19 cellular contexts compared by ENCODE assay signal in the genomic region with DNA sequence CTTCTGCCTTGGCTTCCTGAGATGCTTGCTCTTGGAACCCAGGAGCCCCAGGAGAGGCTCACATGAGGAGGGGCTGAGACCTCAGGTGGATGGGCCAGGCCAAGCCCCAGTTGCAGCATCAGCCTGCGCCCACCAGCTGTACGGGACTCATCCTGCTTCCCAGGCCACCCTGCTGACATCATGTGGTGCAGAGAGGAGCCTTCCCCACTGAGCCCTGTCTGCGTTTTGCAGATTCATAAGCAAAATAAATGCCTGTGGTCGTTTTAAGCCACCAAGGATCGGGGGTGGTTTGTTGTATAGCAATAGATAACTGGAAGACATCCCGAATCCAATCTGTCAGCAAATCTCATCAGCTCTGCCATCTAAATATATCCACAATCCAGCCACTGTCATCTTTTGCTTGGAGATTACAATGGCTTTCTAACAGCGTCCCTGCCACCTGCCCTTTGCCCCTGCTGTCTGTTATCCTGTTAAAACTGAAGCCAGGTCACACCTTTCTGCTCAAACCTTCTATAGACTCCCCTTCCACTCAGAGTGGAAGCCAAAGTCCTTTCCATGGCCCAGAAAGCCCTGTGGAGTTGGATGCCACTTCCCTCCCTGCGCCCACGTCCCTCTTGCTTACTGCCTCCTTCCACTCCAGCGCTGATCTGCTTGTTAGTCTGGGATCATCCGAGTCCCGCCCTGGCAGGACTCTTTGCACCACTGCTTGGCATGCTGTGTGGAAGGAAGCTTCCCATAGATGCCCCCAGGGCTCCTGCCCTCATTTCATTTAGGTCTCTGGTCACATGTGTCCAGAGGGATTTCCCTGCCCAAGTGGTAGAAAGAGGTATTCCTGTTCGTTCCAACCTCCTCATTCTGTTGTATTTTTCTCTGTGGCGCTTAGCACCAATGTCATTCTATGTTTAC. TPM values are rescaled to one million over a fixed set of nuclear protein-coding genes. Genes with fewer than 3 reads are reported as not detected.
A peak's percentile ranks its signal among the peaks of the same experiment; 100 is the strongest.
DNase-seq lines count a peak whose midpoint lies in the region; ATAC-seq and TF ChIP-seq lines count a peak whose summit lies in the region.
"Had no signal": no experiment of that assay in that cellular context is flagged by ENCODE, and none has a peak within 500 bp of the region (broad histone marks: within the 10 kb centered on the region; RNA-seq: fewer than 3 reads in every experiment).

No MANE protein-coding gene starts in this region.

- peak; percentile 15 for TF ChIP-seq CTCF in Calu3 (IDR thresholded peaks at IDR 0.05; ENCODE audit: unreplicated experiment)
- TF ChIP-seq CTCF in PC-3 (conservative IDR thresholded peaks at IDR 0.05; ENCODE audit: low read depth, low read length), result no peak
- peak; percentile 38 for TF ChIP-seq CTCF in endodermal cell (conservative IDR thresholded peaks at IDR 0.05)
- TF ChIP-seq CTCF in neural crest cell (conservative IDR thresholded peaks at IDR 0.05), result peak; percentile 13
- TF ChIP-seq CTCF in foreskin fibroblast (IDR thresholded peaks at IDR 0.05; ENCODE audit: low read depth, low read length), result no peak

- H3K9ac ChIP-seq in PC-3 (ENCODE audit: low read length), result no peak overlapping the region
- no peak overlapping the region for H3K9ac ChIP-seq in endodermal cell (ENCODE audit: extremely low read depth, low read length, poor library complexity, severe bottlenecking)
- H3K9ac ChIP-seq: BLaER1 treated with 17β-estradiol and CSF1 and Interleukin-3, amounts not matched to agents 10 nM and 100 nM had no signal

- H3K36me3 Mint-ChIP-seq in Calu3 (ENCODE audit: insufficient read depth, unreplicated experiment) (no peaks in the 10 kb centered on the region), endodermal cell (ENCODE audit: low read depth) (no peaks in the 10 kb centered on the region), neural crest cell (ENCODE audit: low read depth) (no peaks in the 10 kb centered on the region)
- H3K36me3 Mint-ChIP-seq: activated naive CD8-positive, alpha-beta T cell; natural killer cell had no signal

- H3K4me3 Mint-ChIP-seq in Calu3 (ENCODE audit: low read depth, unreplicated experiment) (no peak overlapping the region), endodermal cell (no peak overlapping the region), neural crest cell (no peak overlapping the region)
- H3K4me3 Mint-ChIP-seq in stimulated activated naive CD8-positive, alpha-beta T cell treated with anti-CD3 and anti-CD28 coated beads, Interleukin-15, amount 100 ng/mL, for 72 hours, result no peak overlapping the region
- H3K4me3 Mint-ChIP-seq: activated naive CD8-positive, alpha-beta T cell; natural killer cell had no signal

- H3K9me3 Mint-ChIP-seq in Calu3 (ENCODE audit: low read depth, unreplicated experiment), result no peaks in the 10 kb centered on the region
- H3K9me3 Mint-ChIP-seq in endodermal cell, result peaks cover 5% of the 10 kb centered on the region
- H3K9me3 Mint-ChIP-seq in neural crest cell, result no peaks in the 10 kb centered on the region
- H3K9me3 Mint-ChIP-seq in stimulated activated naive CD8-positive, alpha-beta T cell treated with anti-CD3 and anti-CD28 coated beads, Interleukin-15, amount 100 ng/mL, for 72 hours, result no peaks in the 10 kb centered on the region
- H3K9me3 Mint-ChIP-seq: natural killer cell had no signal

- no peaks in the 10 kb centered on the region for H3K79me2 ChIP-seq in PC-3 (ENCODE audit: low read length)

- H3K4me1 ChIP-seq in PC-3 (ENCODE audit: insufficient read depth, low read length) (no peaks in the 10 kb centered on the region), endodermal cell (ENCODE audit: control insufficient read depth, insufficient read depth, low read length) (peaks cover 12% of the 10 kb centered on the region)
- H3K4me1 ChIP-seq: BLaER1 treated with 17β-estradiol and CSF1 and Interleukin-3, amounts not matched to agents 10 nM and 100 nM had no signal

- DNase-seq in Calu3 (no peak), PC-3 (peak; percentile 10), endodermal cell (no peak), neural crest cell (ENCODE audit: low read depth, low spot score) (no peak), DMS153 treated with DMSO at 0.1 percent for 48 hours (lab: John Stamatoyannopoulos, UW; ENCODE audit: unreplicated experiment) (no peak), foreskin fibroblast (no peak), COLO829 (ENCODE audit: low spot score) (no peak)
- DNase-seq in stimulated activated naive CD8-positive, alpha-beta T cell treated with anti-CD3 and anti-CD28 coated beads, Interleukin-15, amount 100 ng/mL, for 72 hours, result no peak
- DNase-seq: activated T-cell treated with anti-CD3 and anti-CD28 coated beads, Interleukin-2, amount 50 U/mL, for 1 hour; effector memory CD4-positive, alpha-beta T cell; natural killer cell; NCI-H1048 had no signal

- no peak for ATAC-seq in PC-3
- no peak for ATAC-seq in stimulated activated naive CD8-positive, alpha-beta T cell treated with anti-CD3 and anti-CD28 coated beads, Interleukin-15, amount 100 ng/mL, for 72 hours
- ATAC-seq: natural killer cell had no signal

- H3K27me3 ChIP-seq in PC-3 (ENCODE audit: low read length) (peaks cover 24% of the 10 kb centered on the region; the same call in 1 of the 2 replicates), endodermal cell (ENCODE audit: control insufficient read depth, insufficient read depth, low read length, poor library complexity, severe bottlenecking) (no peaks in the 10 kb centered on the region)
- H3K27me3 ChIP-seq: BLaER1 treated with 17β-estradiol and CSF1 and Interleukin-3, amounts not matched to agents 10 nM and 100 nM; SJSA1 had no signal

- BruUV-seq in Calu3 (replicated peaks; lab: Mats Ljungman, UMichigan) (no TSS peak), PC-3 (replicated peaks; lab: Mats Ljungman, UMichigan) (no TSS peak)

- H3K9me2 ChIP-seq in PC-3 (replicated peaks; ENCODE audit: low read length), result no peaks in the 10 kb centered on the region

- no peak overlapping the region for H3K27ac ChIP-seq in PC-3 (ENCODE audit: low read length)
- no peak overlapping the region for H3K27ac ChIP-seq in endodermal cell (ENCODE audit: low read depth, low read length)
- H3K27ac ChIP-seq: BLaER1 treated with 17β-estradiol and CSF1 and Interleukin-3, amounts not matched to agents 10 nM and 100 nM; SJSA1 had no signal

- no peaks in the 10 kb centered on the region for H3K36me3 ChIP-seq in PC-3 (ENCODE audit: low read depth, low read length)
- H3K36me3 ChIP-seq in endodermal cell (ENCODE audit: control insufficient read depth, insufficient read depth, low read length), result no peaks in the 10 kb centered on the region
- H3K36me3 ChIP-seq: BLaER1 treated with 17β-estradiol and CSF1 and Interleukin-3, amounts not matched to agents 10 nM and 100 nM; SJSA1 had no signal

- intact Hi-C loops in Calu3 (cut with micrococcal nuclease; ENCODE audit: unreplicated experiment), result no loop called here
- intact Hi-C loops in PC-3 (cut with micrococcal nuclease), result no loop called here

- H4K20me1 ChIP-seq in PC-3 (ENCODE audit: low read length), result no peaks in the 10 kb centered on the region

- no peaks in the 10 kb centered on the region for H3F3A ChIP-seq in PC-3 (ENCODE audit: low read length, unreplicated experiment)

- WGBS in endodermal cell (ENCODE audit: insufficient coverage in 1 of 2, insufficient read length in 1 of 2), 2 experiments, result 87 to 89% methylated on average over 9 to 14 of the region's 14 CpGs

- H3K27ac Mint-ChIP-seq in Calu3 (ENCODE audit: unreplicated experiment), result no peak overlapping the region
- peak overlapping the region; percentile 23 for H3K27ac Mint-ChIP-seq in endodermal cell
- no peak overlapping the region for H3K27ac Mint-ChIP-seq in neural crest cell (ENCODE audit: unreplicated experiment)
- H3K27ac Mint-ChIP-seq in stimulated activated naive CD8-positive, alpha-beta T cell treated with anti-CD3 and anti-CD28 coated beads, Interleukin-15, amount 100 ng/mL, for 72 hours, result no peak overlapping the region
- H3K27ac Mint-ChIP-seq: activated naive CD8-positive, alpha-beta T cell; natural killer cell had no signal

- POLR2A ChIA-PET in PC-3 (lab: Charles Lee; ENCODE audit: unreplicated experiment), result no interaction called here

- peaks cover 93% of the 10 kb centered on the region for H3K27me3 Mint-ChIP-seq in Calu3 (ENCODE audit: unreplicated experiment)
- H3K27me3 Mint-ChIP-seq in endodermal cell (ENCODE audit: insufficient read depth), result peaks cover 12% of the 10 kb centered on the region
- H3K27me3 Mint-ChIP-seq in neural crest cell (ENCODE audit: low read depth), result peaks cover 10% of the 10 kb centered on the region
- H3K27me3 Mint-ChIP-seq in stimulated activated naive CD8-positive, alpha-beta T cell treated with anti-CD3 and anti-CD28 coated beads, Interleukin-15, amount 100 ng/mL, for 72 hours, result peaks cover 26% of the 10 kb centered on the region

- no peaks in the 10 kb centered on the region for H3K4me1 Mint-ChIP-seq in Calu3 (ENCODE audit: low read depth, unreplicated experiment)
- H3K4me1 Mint-ChIP-seq in endodermal cell, result peaks cover 37% of the 10 kb centered on the region
- H3K4me1 Mint-ChIP-seq in neural crest cell, result peaks cover 31% of the 10 kb centered on the region
- no peaks in the 10 kb centered on the region for H3K4me1 Mint-ChIP-seq in stimulated activated naive CD8-positive, alpha-beta T cell treated with anti-CD3 and anti-CD28 coated beads, Interleukin-15, amount 100 ng/mL, for 72 hours
- H3K4me1 Mint-ChIP-seq: natural killer cell had no signal

- H3K4me2 ChIP-seq in PC-3 (ENCODE audit: low read length), result no peak overlapping the region
- H3K4me2 ChIP-seq: BLaER1 treated with 17β-estradiol and CSF1 and Interleukin-3, amounts not matched to agents 10 nM and 100 nM had no signal

- no peak overlapping the region for H2AFZ ChIP-seq in PC-3 (ENCODE audit: low read length)

- no peaks in the 10 kb centered on the region for H3K9me3 ChIP-seq in PC-3 (ENCODE audit: low read length)
- H3K9me3 ChIP-seq in endodermal cell (ENCODE audit: control insufficient read depth, low read length), result no peaks in the 10 kb centered on the region
- H3K9me3 ChIP-seq: BLaER1 treated with 17β-estradiol and CSF1 and Interleukin-3, amounts not matched to agents 10 nM and 100 nM; SJSA1 had no signal

- CTCF ChIA-PET in Calu3 (lab: Charles Lee) (interaction anchor here (0.8 kb wide), 2 partner anchors 13 to 61 kb away, joined by 3 read pairs; no protein-coding TSS in a partner anchor), PC-3 (lab: Charles Lee) (no interaction called here)

- H3K4me3 ChIP-seq in PC-3 (ENCODE audit: low read length) (no peak overlapping the region), endodermal cell (ENCODE audit: low read length) (no peak overlapping the region), foreskin fibroblast (ENCODE audit: low read depth in 1 of 2, low read length in 2 of 2) (no peak overlapping the region)
- H3K4me3 ChIP-seq: BLaER1 treated with 17β-estradiol and CSF1 and Interleukin-3, amounts not matched to agents 10 nM and 100 nM; SJSA1 had no signal

RNA-seq across cellular contexts. Expression of gene MLN, which starts 24.0 kb away (rescaled TPM):
- total RNA-seq in Calu3 (2022) (not detected in 2 replicates), PC-3 (2014; rRNA removed) (not detected in 2 replicates), endodermal cell (not detected), neural crest cell (not detected in 2 replicates)
- polyA plus RNA-seq in endodermal cell (2013, experiment 1 of 2), result not detected
- polyA plus RNA-seq in endodermal cell (2013, experiment 2 of 2), result not detected
- total RNA-seq: cardiac septum, Daoy, lower leg skin, natural killer cell, renal cortical epithelial cell, SJSA1 had no signal

RNA-seq across cellular contexts. Expression of gene LEMD2, which starts 38.9 kb away (rescaled TPM):
- 117 and 126 TPM in 2 replicates for total RNA-seq in Calu3 (2022)
- total RNA-seq in PC-3 (2014; rRNA removed), result 54.5 and 83.6 TPM in 2 replicates
- total RNA-seq in endodermal cell, result 10 to 100 TPM; 62.0 to 75.8 TPM
- 72.5 TPM for polyA plus RNA-seq in endodermal cell (2013, experiment 1 of 2)
- polyA plus RNA-seq in endodermal cell (2013, experiment 2 of 2), result 67.0 TPM
- 63.6 and 71.1 TPM in 2 replicates for total RNA-seq in neural crest cell

Comparison
In these comparisons a context has a peak if more than half of its experiments do, and no peak if none do; other contexts are left out.
1. CTCF ChIP-seq: peak in Calu3 (single experiment), endodermal cell (single experiment) and neural crest cell (single experiment); none in PC-3 (single experiment) and foreskin fibroblast (single experiment).